1 cellular context compared by ENCODE assay signal in the genomic region with DNA sequence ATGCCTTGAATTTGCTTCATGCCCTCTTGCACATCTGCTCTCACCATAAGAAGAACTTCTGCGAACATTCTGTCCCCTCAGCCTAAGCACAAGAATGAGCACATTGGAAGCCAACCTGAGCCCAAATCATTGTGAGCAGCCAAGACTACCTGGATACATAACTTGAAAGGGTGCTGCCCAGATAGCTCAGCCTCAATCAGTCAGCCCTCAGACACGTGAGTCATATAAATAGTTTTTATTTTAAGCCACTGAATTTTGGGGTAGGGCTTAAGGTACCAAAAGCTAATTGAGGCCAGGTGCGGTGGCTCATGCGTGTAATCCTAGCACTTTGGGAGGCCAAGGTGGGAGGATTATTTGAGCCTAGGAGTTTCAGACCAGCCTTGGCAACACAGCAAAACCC.
TF ChIP-seq lines count a peak whose summit lies in the region.

No MANE protein-coding gene starts in this region.

TF ChIP-seq in HepG2, 621 proteins besides CTCF, POLR2A, EP300 and RAD21:
- TF ChIP-seq ZMYM2 (CRISPR knock-in tag; IDR thresholded peaks at IDR 0.05) (no peak), ZNF441 (CRISPR knock-in tag; IDR thresholded peaks at IDR 0.05; ENCODE audit: borderline replicate concordance) (no peak), ZFP90 (CRISPR knock-in tag; IDR thresholded peaks at IDR 0.05; ENCODE audit: borderline replicate concordance) (no peak), POLR2G (IDR thresholded peaks at IDR 0.05; ENCODE audit: low read depth, low read length) (no peak), ZNF333 (CRISPR knock-in tag; IDR thresholded peaks at IDR 0.05; ENCODE audit: borderline replicate concordance) (no peak), TOPORS (CRISPR knock-in tag; IDR thresholded peaks at IDR 0.05) (no peak), NFATC3 (CRISPR knock-in tag; IDR thresholded peaks at IDR 0.05) (no peak), ZNF850 (CRISPR knock-in tag; conservative IDR thresholded peaks at IDR 0.05) (no peak), KMT2B (CRISPR knock-in tag; IDR thresholded peaks at IDR 0.05) (no peak), RFX5 (IDR thresholded peaks at IDR 0.05; ENCODE audit: low read depth, low read length) (no peak), ZNF235 (CRISPR knock-in tag; IDR thresholded peaks at IDR 0.05; ENCODE audit: borderline replicate concordance) (no peak), SRSF9 (IDR thresholded peaks at IDR 0.05; ENCODE audit: borderline replicate concordance, insufficient read depth, low read depth, low read length, poor library complexity, severe bottlenecking) (no peak), ZNF431 (CRISPR knock-in tag; IDR thresholded peaks at IDR 0.05; ENCODE audit: borderline replicate concordance, low read depth) (no peak)
- TF ChIP-seq, protein P1, sequence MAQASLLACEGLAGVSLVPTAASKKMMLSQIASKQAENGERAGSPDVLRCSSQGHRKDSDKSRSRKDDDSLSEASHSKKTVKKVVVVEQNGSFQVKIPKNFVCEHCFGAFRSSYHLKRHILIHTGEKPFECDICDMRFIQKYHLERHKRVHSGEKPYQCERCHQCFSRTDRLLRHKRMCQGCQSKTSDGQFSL (CRISPR knock-in tag; IDR thresholded peaks at IDR 0.05): no peak
- TF ChIP-seq, protein P2, sequence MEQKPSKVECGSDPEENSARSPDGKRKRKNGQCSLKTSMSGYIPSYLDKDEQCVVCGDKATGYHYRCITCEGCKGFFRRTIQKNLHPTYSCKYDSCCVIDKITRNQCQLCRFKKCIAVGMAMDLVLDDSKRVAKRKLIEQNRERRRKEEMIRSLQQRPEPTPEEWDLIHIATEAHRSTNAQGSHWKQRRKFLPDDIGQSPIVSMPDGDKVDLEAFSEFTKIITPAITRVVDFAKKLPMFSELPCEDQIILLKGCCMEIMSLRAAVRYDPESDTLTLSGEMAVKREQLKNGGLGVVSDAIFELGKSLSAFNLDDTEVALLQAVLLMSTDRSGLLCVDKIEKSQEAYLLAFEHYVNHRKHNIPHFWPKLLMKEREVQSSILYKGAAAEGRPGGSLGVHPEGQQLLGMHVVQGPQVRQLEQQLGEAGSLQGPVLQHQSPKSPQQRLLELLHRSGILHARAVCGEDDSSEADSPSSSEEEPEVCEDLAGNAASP (CRISPR knock-in tag; IDR thresholded peaks at IDR 0.05; ENCODE audit: borderline replicate concordance): no peak
- TF ChIP-seq, protein P3, sequence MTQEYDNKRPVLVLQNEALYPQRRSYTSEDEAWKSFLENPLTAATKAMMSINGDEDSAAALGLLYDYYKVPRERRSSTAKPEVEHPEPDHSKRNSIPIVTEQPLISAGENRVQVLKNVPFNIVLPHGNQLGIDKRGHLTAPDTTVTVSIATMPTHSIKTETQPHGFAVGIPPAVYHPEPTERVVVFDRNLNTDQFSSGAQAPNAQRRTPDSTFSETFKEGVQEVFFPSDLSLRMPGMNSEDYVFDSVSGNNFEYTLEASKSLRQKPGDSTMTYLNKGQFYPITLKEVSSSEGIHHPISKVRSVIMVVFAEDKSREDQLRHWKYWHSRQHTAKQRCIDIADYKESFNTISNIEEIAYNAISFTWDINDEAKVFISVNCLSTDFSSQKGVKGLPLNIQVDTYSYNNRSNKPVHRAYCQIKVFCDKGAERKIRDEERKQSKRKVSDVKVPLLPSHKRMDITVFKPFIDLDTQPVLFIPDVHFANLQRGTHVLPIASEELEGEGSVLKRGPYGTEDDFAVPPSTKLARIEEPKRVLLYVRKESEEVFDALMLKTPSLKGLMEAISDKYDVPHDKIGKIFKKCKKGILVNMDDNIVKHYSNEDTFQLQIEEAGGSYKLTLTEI (CRISPR knock-in tag; conservative IDR thresholded peaks at IDR 0.05): no peak
TF ChIP-seq in HepG2: peak in this region for 0.
